ENCODE assay signal across 8 cellular contexts in the genomic region with DNA sequence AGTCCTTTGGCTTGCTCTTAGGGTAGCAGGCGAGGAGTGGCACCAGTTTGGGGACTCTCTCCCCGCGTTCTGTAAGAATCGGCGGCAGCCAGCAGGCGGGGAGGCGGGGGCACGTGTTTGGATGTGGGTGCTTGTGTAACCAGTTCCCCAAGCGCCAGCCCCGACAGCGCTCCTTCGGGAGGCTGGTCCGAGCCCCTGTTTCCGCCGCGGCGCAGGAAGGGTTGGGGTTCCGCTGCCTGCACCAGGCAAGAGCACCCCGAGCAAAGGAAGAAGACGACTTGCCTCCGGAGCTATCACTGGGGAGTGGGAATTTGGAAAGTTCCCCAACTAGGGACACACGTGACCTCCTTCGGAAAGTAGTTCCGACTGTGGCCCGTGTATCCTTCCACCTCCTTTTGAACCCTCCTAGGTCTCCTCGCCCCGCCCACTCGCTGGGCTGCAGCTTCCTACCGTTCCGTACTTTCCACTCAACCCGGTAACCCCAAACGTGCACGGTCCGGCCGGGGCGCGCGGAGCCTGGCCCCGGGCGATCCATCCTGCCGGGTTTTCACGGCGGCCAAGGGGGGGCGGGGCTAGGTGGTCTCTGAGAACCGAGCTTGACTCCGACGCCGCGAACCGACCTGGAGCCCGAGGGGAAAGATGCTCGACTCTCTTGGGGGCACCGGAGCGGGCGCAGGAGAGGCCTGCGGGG. TPM values are rescaled to one million over a fixed set of nuclear protein-coding genes. Genes with fewer than 3 reads are reported as not detected.
DNase-seq lines count a peak whose midpoint lies in the region; ATAC-seq lines count a peak whose summit lies in the region.

No MANE protein-coding gene starts in this region.

- in situ Hi-C loops in ACHN (cut with HindIII; ENCODE audit: low pct_ligation_motif_present, low pct_unique_long_range_greater_than_20kb, low sequenced_read_pairs) = loop anchor here (25.0 kb wide), 1 partner anchor 700 kb away; no protein-coding TSS in a partner anchor

- no peaks in the 10 kb centered on the region for H3K27me3 Mint-ChIP-seq in dendritic cell treated with granulocyte-macrophage colony-stimulating factor and Interleukin-4, amounts not matched to agents 40 ng/mL and 50 ng/mL, for 4 days

- H3K9me3 Mint-ChIP-seq in dendritic cell treated with granulocyte-macrophage colony-stimulating factor and Interleukin-4, amounts not matched to agents 40 ng/mL and 50 ng/mL, for 4 days = no peaks in the 10 kb centered on the region

- DNase-seq in ACHN (peak; percentile 99), NCI-H460 (ENCODE audit: extremely low read depth, low read depth) (peak; percentile 98), left lobe of liver (ENCODE audit: low spot score) (peak; percentile 98)
- peak; percentile 83 to 91 for DNase-seq in activated CD4-positive, alpha-beta T cell treated with anti-CD3 and anti-CD28 coated beads, Interleukin-2, amount 50 U/mL, for 24 hours (ENCODE audit: low read depth in 1 of 2, low spot score in 1 of 2)
- DNase-seq in stimulated activated CD4-positive, alpha-beta T cell treated with anti-CD3 and anti-CD28 coated beads, Interleukin-1b, Interleukin-23, amount 100 ng/mL, for 48 hours = peak; percentile 95

- peak overlapping the region; percentile 96 for H3K27ac Mint-ChIP-seq in dendritic cell treated with granulocyte-macrophage colony-stimulating factor and Interleukin-4, amounts not matched to agents 40 ng/mL and 50 ng/mL, for 4 days

- intact Hi-C loops in dendritic cell treated with granulocyte-macrophage colony-stimulating factor and Interleukin-4, amounts not matched to agents 40 ng/mL and 50 ng/mL, for 4 days (cut with micrococcal nuclease) = loop anchor here (2.0 to 5.0 kb wide), 4 partner anchors 205 to 690 kb away; no protein-coding TSS in a partner anchor

- H3K4me1 Mint-ChIP-seq in dendritic cell treated with granulocyte-macrophage colony-stimulating factor and Interleukin-4, amounts not matched to agents 40 ng/mL and 50 ng/mL, for 4 days (ENCODE audit: low read depth) = peaks cover 28% of the 10 kb centered on the region

- ATAC-seq in GM18508 (IDR thresholded peaks at IDR 0.05; ENCODE audit: insufficient read depth, unreplicated experiment) = peak; percentile 36
- ATAC-seq in HG02981 (IDR thresholded peaks at IDR 0.05; ENCODE audit: unreplicated experiment) = peak; percentile 45
- ATAC-seq in left lobe of liver = peak; percentile 72

- peaks cover 43% of the 10 kb centered on the region for H3K36me3 Mint-ChIP-seq in dendritic cell treated with granulocyte-macrophage colony-stimulating factor and Interleukin-4, amounts not matched to agents 40 ng/mL and 50 ng/mL, for 4 days (ENCODE audit: low read depth)

- H3K4me3 Mint-ChIP-seq in dendritic cell treated with granulocyte-macrophage colony-stimulating factor and Interleukin-4, amounts not matched to agents 40 ng/mL and 50 ng/mL, for 4 days = peak overlapping the region; percentile 99

RNA-seq across cellular contexts. Expression of a gene that starts 1.2 kb away (rescaled TPM):
- total RNA-seq in NCI-H460 (2014; rRNA removed; shearing (Covaris generic)) = 1.6 and 2.1 TPM in 2 replicates
- polyA plus RNA-seq in NCI-H460 (2014; cell fraction: nucleus; rRNA removed) = 1.4 TPM in 2 replicates
- total RNA-seq in left lobe of liver = 0.68 TPM

RNA-seq across cellular contexts. Expression of a gene that starts 1.3 kb away (rescaled TPM):
- 166 and 194 TPM in 2 replicates for total RNA-seq in NCI-H460 (2014; rRNA removed; shearing (Covaris generic))
- 50.6 and 64.0 TPM in 2 replicates for polyA plus RNA-seq in NCI-H460 (2014; cell fraction: nucleus; rRNA removed)
- total RNA-seq in left lobe of liver = 41.5 TPM

RNA-seq across cellular contexts. Expression of a gene that starts 44.1 kb away (rescaled TPM):
- total RNA-seq in NCI-H460 (2014; rRNA removed; shearing (Covaris generic)) = 232 TPM in 2 replicates
- polyA plus RNA-seq in NCI-H460 (2014; cell fraction: nucleus; rRNA removed) = 111 and 158 TPM in 2 replicates
- 20.6 TPM for total RNA-seq in left lobe of liver

Comparison
In these comparisons a context has a peak if more than half of its experiments do, and no peak if none do; other contexts are left out.
1. Peak in every context shown above with its lines: DNase-seq and ATAC-seq.
2. RNA of a gene that starts 44.1 kb away (total RNA-seq): 232 TPM in NCI-H460; 20.6 TPM in left lobe of liver (single experiment); every median in the first group is over 10 times any median in the second.